Comparison of ENCODE assay signal across 3 cellular contexts in genomic region chr7:135124631-135125030, GRCh38. TPM values are rescaled to one million over a fixed set of nuclear protein-coding genes. Genes with fewer than 3 reads are reported as not detected.
"Had no signal": no experiment of that assay in that cellular context is flagged by ENCODE, and none has a peak within 500 bp of the region (broad histone marks: within the 10 kb centered on the region; RNA-seq: fewer than 3 reads in every experiment).

No MANE protein-coding gene starts in this region.

RNA-seq across cellular contexts. Expression of gene TMEM140, which starts 23.2 kb away (rescaled TPM):
- total RNA-seq: GM23338, H1, H9 had no signal
